Comparison of ENCODE assay signal across 8 cellular contexts in genomic region chr5:66840527-66841013, GRCh38.
DNase-seq lines count a peak whose midpoint lies in the region; ATAC-seq and TF ChIP-seq lines count a peak whose summit lies in the region.

No MANE protein-coding gene starts in this region.

- DNase-seq in stimulated activated CD4-positive, alpha-beta T cell treated with anti-CD3 and anti-CD28 coated beads, Interleukin-15, amount 100 ng/mL, for 24 hours, result peak; percentile 38
- DNase-seq in stimulated activated CD4-positive, alpha-beta T cell treated with anti-CD3 and anti-CD28 coated beads, Interleukin-4, amount 100 ng/mL, for 1 hour, result no peak
- DNase-seq in T-helper 17 cell (no peak), T-helper 9 cell (no peak), sigmoid colon (no peak), dermis blood vessel endothelial cell (no peak)

- H3K27me3 ChIP-seq in subcutaneous abdominal adipose tissue (ENCODE audit: control insufficient read depth in 5 of 5, insufficient read depth in 4 of 5, low read length in 5 of 5) (no peaks in the 10 kb centered on the region), sigmoid colon (no peaks in the 10 kb centered on the region)

- peaks cover 0 to 11% (median 4%) of the 10 kb centered on the region in 5 donors for H3K4me1 ChIP-seq in subcutaneous abdominal adipose tissue (ENCODE audit: control insufficient read depth in 5 of 5, insufficient read depth in 5 of 5, low read length in 5 of 5)
- H3K4me1 ChIP-seq in sigmoid colon, result no peaks in the 10 kb centered on the region

- H3K36me3 ChIP-seq in subcutaneous abdominal adipose tissue (ENCODE audit: control insufficient read depth in 5 of 5, insufficient read depth in 5 of 5, low read length in 5 of 5) (no peaks in the 10 kb centered on the region), sigmoid colon (no peaks in the 10 kb centered on the region)

- peak; percentile 100 for ATAC-seq in HG03064 (IDR thresholded peaks at IDR 0.05; ENCODE audit: low read depth, unreplicated experiment)
- peak; percentile 65 for ATAC-seq in T-helper 17 cell

- H3K4me3 ChIP-seq in subcutaneous abdominal adipose tissue (ENCODE audit: low read depth in 1 of 5, low read length in 5 of 5), result no peak overlapping the region
- no peak overlapping the region for H3K4me3 ChIP-seq in sigmoid colon

- H3K27ac Mint-ChIP-seq in T-helper 17 cell, result no peak overlapping the region

- peaks cover 4% of the 10 kb centered on the region for H3K36me3 Mint-ChIP-seq in T-helper 17 cell (ENCODE audit: low read depth)

- no peaks in the 10 kb centered on the region for H3K27me3 Mint-ChIP-seq in T-helper 17 cell

- no peak for TF ChIP-seq POLR2A in sigmoid colon (IDR thresholded peaks at IDR 0.05)

- no peaks in the 10 kb centered on the region for H3K9me3 ChIP-seq in T-helper 17 cell (ENCODE audit: control insufficient read depth, low read length, poor library complexity, severe bottlenecking)
- H3K9me3 ChIP-seq in subcutaneous abdominal adipose tissue (ENCODE audit: control insufficient read depth in 5 of 5, low read length in 5 of 5), result no peaks in the 10 kb centered on the region
- no peaks in the 10 kb centered on the region for H3K9me3 ChIP-seq in sigmoid colon

- H3K9ac ChIP-seq in subcutaneous abdominal adipose tissue (ENCODE audit: low read length in 5 of 5), result no peak overlapping the region

- intact Hi-C loops in sigmoid colon (cut with DNase I), result no loop called here

- no peak for TF ChIP-seq CTCF in sigmoid colon (IDR thresholded peaks at IDR 0.05)

- WGBS in sigmoid colon, 2 donors, result 56 to 82% methylated on average over 2 of the region's 2 CpGs

- peaks cover 22% of the 10 kb centered on the region for H3K4me1 Mint-ChIP-seq in T-helper 17 cell

- H3K27ac ChIP-seq in subcutaneous abdominal adipose tissue (ENCODE audit: low read depth, low read length) (peak overlapping the region; percentile 37), sigmoid colon (no peak overlapping the region)

- H3K4me3 Mint-ChIP-seq in T-helper 17 cell, result no peak overlapping the region

- no peak for TF ChIP-seq EP300 in sigmoid colon (IDR thresholded peaks at IDR 0.05)
